ENCODE assay signal across 14 cellular contexts in the genomic region with DNA sequence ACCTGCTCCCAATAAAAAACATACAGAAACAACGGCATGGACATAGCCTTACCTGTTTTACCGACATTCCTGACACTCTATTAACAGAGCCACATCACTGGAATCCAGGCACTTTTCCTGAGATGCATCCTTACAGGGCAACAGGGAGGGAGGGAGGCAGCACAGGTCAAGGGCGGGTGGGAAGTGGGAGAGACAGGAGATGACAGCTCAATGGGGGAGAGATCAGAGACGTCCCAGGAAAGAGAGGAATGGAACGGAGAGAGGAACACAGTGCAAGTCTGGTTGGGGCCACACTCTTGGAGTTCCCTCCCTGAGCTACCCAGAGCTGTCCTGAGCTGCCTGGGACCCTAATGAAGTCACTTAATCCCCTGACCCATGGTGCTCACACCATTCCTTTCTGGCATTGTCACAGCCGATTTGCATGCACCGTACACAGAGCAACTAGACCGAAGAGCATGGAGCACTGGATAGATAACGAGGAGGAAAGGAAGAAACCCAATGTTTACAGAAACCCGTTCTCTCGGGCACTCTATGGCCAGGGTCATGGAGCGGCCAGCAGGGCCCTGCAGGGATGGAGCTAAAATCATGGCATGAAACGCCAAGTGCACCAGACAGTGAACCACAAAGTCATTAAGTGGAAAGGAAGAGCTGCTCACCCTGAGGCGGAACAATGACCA.
DNase-seq lines count a peak whose midpoint lies in the region; ATAC-seq, FAIRE-seq and TF ChIP-seq lines count a peak whose summit lies in the region.
"Had no signal": no experiment of that assay in that cellular context is flagged by ENCODE, and none has a peak within 500 bp of the region (broad histone marks: within the 10 kb centered on the region; RNA-seq: fewer than 3 reads in every experiment).

No MANE protein-coding gene starts in this region.

- peak overlapping the region; percentile 18; the same call in 1 of the 2 replicates for H3K4me2 ChIP-seq in HepG2 (ENCODE audit: low read depth, low read length)

- no peaks in the 10 kb centered on the region for H3K79me2 ChIP-seq in HepG2 (ENCODE audit: insufficient read depth, low read length)

- H3K9ac ChIP-seq in HepG2 (ENCODE audit: insufficient read depth, low read depth, low read length), result no peak overlapping the region

- H3K27me3 ChIP-seq in HepG2 (ENCODE audit: control insufficient read depth in 1 of 2, insufficient read depth in 2 of 2, low read length in 2 of 2) (no peaks in the 10 kb centered on the region), right lobe of liver (no peaks in the 10 kb centered on the region), kidney epithelial cell (ENCODE audit: control insufficient read depth, insufficient read depth, low read length) (no peaks in the 10 kb centered on the region)
- H3K27me3 ChIP-seq: cardiac muscle cell had no signal

- in situ Hi-C loops in HepG2 (cut with HindIII; ENCODE audit: extremely low pct_ligation_motif_present, low pct_unique_long_range_greater_than_20kb), result no loop called here

- TF ChIP-seq EP300 in HepG2 (IDR thresholded peaks at IDR 0.05; ENCODE audit: low read depth in 2 of 2, low read length in 2 of 2) (no peak), HepG2 (CRISPR knock-in tag; IDR thresholded peaks at IDR 0.05; ENCODE audit: borderline replicate concordance) (no peak)

- no peak overlapping the region for H3K4me3 Mint-ChIP-seq in WTC11

- WGBS in HepG2 (ENCODE audit: low lambda C conversion rate), result 55% methylated on average over 14 of the region's 14 CpGs
- 57% methylated on average over 10 of the region's 14 CpGs for WGBS in right lobe of liver (ENCODE audit: insufficient coverage, low coverage, low lambda C conversion rate, missing lambda C conversion rate)

- no peaks in the 10 kb centered on the region for H4K20me1 ChIP-seq in HepG2 (ENCODE audit: insufficient read depth, low read length)

- ATAC-seq in HepG2 (peak; percentile 87), right lobe of liver (no peak), WTC11 (no peak), HG02798 (IDR thresholded peaks at IDR 0.05; ENCODE audit: poor library complexity, unreplicated experiment) (no peak), SK-N-SH treated with all-trans-retinoic acid at 6 μM for 48 hours (no peak), GM21723 (IDR thresholded peaks at IDR 0.05; ENCODE audit: unreplicated experiment) (no peak)

- H3K27me3 Mint-ChIP-seq in WTC11 (ENCODE audit: low read depth), result no peaks in the 10 kb centered on the region
- H3K27me3 Mint-ChIP-seq: progenitor cell of endocrine pancreas had no signal

- H3K4me1 Mint-ChIP-seq in WTC11, result peaks cover 32% of the 10 kb centered on the region

- POLR2A ChIA-PET in HepG2 (lab: Yijun Ruan, JAX), result no interaction called here
- POLR2A ChIA-PET in WTC11 (lab: Charles Lee), result no interaction called here

- peak; percentile 32 for DNase-seq in HepG2 (ENCODE audit: low spot score)
- DNase-seq in right lobe of liver, result no peak
- no peak for DNase-seq in WTC11 (ENCODE audit: low spot score)
- peak; percentile 19 for DNase-seq in kidney epithelial cell (ENCODE audit: low read depth)
- DNase-seq in cortex of kidney (lab: John Stamatoyannopoulos, UW), result no peak
- DNase-seq: activated CD8-positive, alpha-beta memory T cell treated with anti-CD3 and anti-CD28 coated beads for 24 hours; midbrain; T1000 had no signal

- no peaks in the 10 kb centered on the region for H3K9me3 ChIP-seq in HepG2 (ENCODE audit: low read length)
- no peaks in the 10 kb centered on the region for H3K9me3 ChIP-seq in right lobe of liver

- peak overlapping the region; percentile 51 for H3K27ac Mint-ChIP-seq in WTC11

- BruUV-seq in HepG2 (replicated peaks; lab: Mats Ljungman, UMichigan), result no TSS peak

- H3K27ac ChIP-seq in HepG2 (ENCODE audit: extremely low read length, insufficient read depth, low read length) (peak overlapping the region; percentile 54), right lobe of liver (no peak overlapping the region)
- H3K27ac ChIP-seq: cardiac muscle cell had no signal

- H3K9me3 Mint-ChIP-seq in WTC11, result 0 out of 2 replicates have a peak, but pooled peaks cover 3% of the 10 kb centered on the region

- TF ChIP-seq CTCF in HepG2 (CRISPR knock-in tag; IDR thresholded peaks at IDR 0.05) (no peak), right lobe of liver (IDR thresholded peaks at IDR 0.05) (no peak), WTC11 (IDR thresholded peaks at IDR 0.05) (no peak), kidney epithelial cell (IDR thresholded peaks at IDR 0.05; ENCODE audit: insufficient read depth, low read length, poor library complexity, severe bottlenecking) (no peak)

- H3K36me3 Mint-ChIP-seq in WTC11, result no peaks in the 10 kb centered on the region; the same call in 1 of the 2 replicates

- peaks cover 17% of the 10 kb centered on the region for H3K4me1 ChIP-seq in HepG2 (ENCODE audit: insufficient read depth, low read length)
- no peaks in the 10 kb centered on the region for H3K4me1 ChIP-seq in right lobe of liver

- CTCF ChIA-PET in HepG2 (lab: Yijun Ruan, JAX; ENCODE audit: low intra/inter-chr PET ratio, low total read pairs) (no interaction called here), WTC11 (lab: Charles Lee) (interaction anchor here (0.6 to 5.1 kb wide), 7 partner anchors 13 to 459 kb away, joined by 3 to 58 read pairs (median 4); no protein-coding TSS in a partner anchor)

- H3K4me3 ChIP-seq in HepG2 (replicated peaks in 1 of 3; ENCODE audit: insufficient read depth in 1 of 3, low read depth in 2 of 3, low read length in 3 of 3), result no peak overlapping the region
- H3K4me3 ChIP-seq in right lobe of liver, result no peak overlapping the region
- H3K4me3 ChIP-seq in kidney epithelial cell (ENCODE audit: low read depth, low read length), result no peak overlapping the region
- H3K4me3 ChIP-seq: cardiac muscle cell had no signal

- intact Hi-C loops in HepG2 (cut with micrococcal nuclease; ENCODE audit: unreplicated experiment), result no loop called here
- intact Hi-C loops in right lobe of liver (cut with DNase I), result no loop called here

- H2AFZ ChIP-seq in HepG2 (ENCODE audit: low read length), result no peak overlapping the region

- H3K36me3 ChIP-seq in HepG2 (replicated peaks in 1 of 2; ENCODE audit: control insufficient read depth in 1 of 2, insufficient read depth in 2 of 2, low read length in 2 of 2) (0 out of 5 replicates have a peak, but pooled peaks cover 1 to 5% of the 10 kb centered on the region in 2 experiments), right lobe of liver (peaks cover 0 to 3% (median 0%) of the 10 kb centered on the region in 4 donors), kidney epithelial cell (ENCODE audit: control insufficient read depth, insufficient read depth, low read length) (no peaks in the 10 kb centered on the region)
- H3K36me3 ChIP-seq: cardiac muscle cell had no signal

- TF ChIP-seq RAD21 in HepG2 (CRISPR knock-in tag; IDR thresholded peaks at IDR 0.05), result no peak

- TF ChIP-seq POLR2A in HepG2 (IDR thresholded peaks at IDR 0.05; ENCODE audit: insufficient read depth in 1 of 2, low read depth in 2 of 2, low read length in 2 of 2) (no peak), right lobe of liver (IDR thresholded peaks at IDR 0.05) (no peak)

- no peak for FAIRE-seq in HepG2 (lab: Jason Lieb, UNC)
- FAIRE-seq: RCC 7860 had no signal

TF ChIP-seq in HepG2, 621 proteins besides CTCF, POLR2A, EP300 and RAD21 (continues in another document):
- TF ChIP-seq RELA (CRISPR knock-in tag; IDR thresholded peaks at IDR 0.05), result no peak
- TF ChIP-seq ZNF292 (CRISPR knock-in tag; IDR thresholded peaks at IDR 0.05; ENCODE audit: borderline replicate concordance, low read depth), result no peak
- TF ChIP-seq RARA (CRISPR knock-in tag; IDR thresholded peaks at IDR 0.05), result peak; percentile 73
- no peak for TF ChIP-seq ZNF17 (CRISPR knock-in tag; IDR thresholded peaks at IDR 0.05)
- 0 out of 2 replicates have a peak, but pooled peaks have one; percentile 22 for TF ChIP-seq SALL1 (CRISPR knock-in tag; IDR thresholded peaks at IDR 0.05)
- no peak for TF ChIP-seq GATA4 (IDR thresholded peaks at IDR 0.05; ENCODE audit: borderline replicate concordance, low read depth)
- TF ChIP-seq POGZ (CRISPR knock-in tag; IDR thresholded peaks at IDR 0.05), result peak; percentile 21; the same call in 1 of the 2 replicates

TF ChIP-seq in WTC11, 78 proteins besides CTCF, POLR2A, EP300 and RAD21 (continues in another document):
- no peak for TF ChIP-seq ZNF263 (CRISPR knock-in tag; IDR thresholded peaks at IDR 0.05; ENCODE audit: low read depth)
- no peak for TF ChIP-seq ETV6 (CRISPR knock-in tag; IDR thresholded peaks at IDR 0.05)
- TF ChIP-seq ZNF317 (CRISPR knock-in tag; IDR thresholded peaks at IDR 0.05; ENCODE audit: borderline replicate concordance, low read depth), result no peak
- TF ChIP-seq, protein P1, sequence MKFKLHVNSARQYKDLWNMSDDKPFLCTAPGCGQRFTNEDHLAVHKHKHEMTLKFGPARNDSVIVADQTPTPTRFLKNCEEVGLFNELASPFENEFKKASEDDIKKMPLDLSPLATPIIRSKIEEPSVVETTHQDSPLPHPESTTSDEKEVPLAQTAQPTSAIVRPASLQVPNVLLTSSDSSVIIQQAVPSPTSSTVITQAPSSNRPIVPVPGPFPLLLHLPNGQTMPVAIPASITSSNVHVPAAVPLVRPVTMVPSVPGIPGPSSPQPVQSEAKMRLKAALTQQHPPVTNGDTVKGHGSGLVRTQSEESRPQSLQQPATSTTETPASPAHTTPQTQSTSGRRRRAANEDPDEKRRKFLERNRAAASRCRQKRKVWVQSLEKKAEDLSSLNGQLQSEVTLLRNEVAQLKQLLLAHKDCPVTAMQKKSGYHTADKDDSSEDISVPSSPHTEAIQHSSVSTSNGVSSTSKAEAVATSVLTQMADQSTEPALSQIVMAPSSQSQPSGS (CRISPR knock-in tag; IDR thresholded peaks at IDR 0.05; ENCODE audit: borderline replicate concordance, low read depth), result no peak
- no peak for TF ChIP-seq RELA (CRISPR knock-in tag; IDR thresholded peaks at IDR 0.05; ENCODE audit: borderline replicate concordance)

TF ChIP-seq in SK-N-SH treated with all-trans-retinoic acid at 6 μM for 48 hours, 23 proteins besides CTCF, POLR2A, EP300 and RAD21 (continues in another document):
- no peak for TF ChIP-seq ZNF70 (CRISPR knock-in tag; IDR thresholded peaks at IDR 0.05)
- TF ChIP-seq ZC3H10 (CRISPR knock-in tag; IDR thresholded peaks at IDR 0.05), result no peak
- TF ChIP-seq POU6F1 (CRISPR knock-in tag; IDR thresholded peaks at IDR 0.05; ENCODE audit: borderline replicate concordance, low read depth), result no peak
- no peak for TF ChIP-seq TOX (CRISPR knock-in tag; IDR thresholded peaks at IDR 0.05; ENCODE audit: borderline replicate concordance)

Comparison
In these comparisons a context has a peak if more than half of its experiments do, and no peak if none do; other contexts are left out.
1. DNase-seq: peak in HepG2 (single experiment) and kidney epithelial cell (single experiment); none in right lobe of liver (0 of 3), WTC11 (single experiment) and cortex of kidney (single experiment).
2. Of the 50 proteins assayed by ChIP-seq in both HepG2 and WTC11: peak only in HepG2: ZNF263; only in WTC11: none; in both: none; in neither: 49.